24 cellular contexts compared by ENCODE assay signal in the genomic region with DNA sequence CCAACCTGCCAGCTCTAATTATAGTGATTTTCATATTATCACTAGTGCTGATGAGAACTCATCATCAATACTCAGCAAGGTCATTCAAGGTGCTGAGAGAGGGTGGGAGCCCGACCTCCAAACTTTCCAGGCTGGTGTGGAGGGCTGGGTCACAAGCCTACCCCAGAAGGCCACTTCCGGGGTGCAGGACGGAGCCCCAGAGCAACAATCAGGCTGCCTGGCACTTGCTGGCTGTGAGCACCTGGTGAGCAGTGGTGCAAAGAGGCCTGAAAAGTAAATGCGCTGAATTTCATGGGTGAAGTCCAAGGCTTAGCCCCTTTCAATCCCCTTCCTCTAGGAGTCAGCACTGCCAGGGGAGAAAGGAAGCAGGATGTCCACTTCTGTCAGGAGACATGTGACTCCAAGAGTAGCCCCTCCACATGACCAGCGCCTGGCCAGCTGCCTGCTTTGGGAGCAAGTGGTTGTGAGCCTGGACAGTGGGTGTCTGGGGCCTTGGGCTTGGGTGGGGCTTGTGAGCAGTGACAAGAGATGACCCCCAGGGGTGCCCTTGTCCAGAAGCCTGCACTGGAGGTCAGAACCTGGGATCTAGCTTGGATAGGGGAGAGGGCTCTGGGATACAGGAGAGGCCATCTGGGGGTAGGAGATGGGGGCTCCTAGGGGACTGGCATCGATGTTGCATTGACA.
DNase-seq lines count a peak whose midpoint lies in the region; FAIRE-seq and TF ChIP-seq lines count a peak whose summit lies in the region.
"Had no signal": no experiment of that assay in that cellular context is flagged by ENCODE, and none has a peak within 500 bp of the region (broad histone marks: within the 10 kb centered on the region; RNA-seq: fewer than 3 reads in every experiment).

No MANE protein-coding gene starts in this region.

- peak; percentile 2 for TF ChIP-seq CTCF in retinal pigment epithelial cell (conservative IDR thresholded peaks at IDR 0.05; ENCODE audit: low read depth, low read length)

- no peaks in the 10 kb centered on the region for H3K27me3 ChIP-seq in Karpas-422 (ENCODE audit: low read length)
- H3K27me3 ChIP-seq: stomach, tibial nerve had no signal

- H3K9ac ChIP-seq in Karpas-422 (ENCODE audit: low read length): peak overlapping the region; percentile 38

- no peak overlapping the region for H2AFZ ChIP-seq in Karpas-422 (ENCODE audit: low read length)

- H3K36me3 ChIP-seq in Karpas-422 (ENCODE audit: insufficient read depth, low read length): no peaks in the 10 kb centered on the region
- H3K36me3 ChIP-seq: esophagus squamous epithelium, stomach, tibial nerve had no signal

- no peak for FAIRE-seq in H54 (lab: Jason Lieb, UNC)
- FAIRE-seq: astrocyte had no signal

- H3K9me2 ChIP-seq in Karpas-422 (replicated peaks; ENCODE audit: insufficient read depth, low read length): no peaks in the 10 kb centered on the region

- H3K79me2 ChIP-seq in Karpas-422 (ENCODE audit: low read length): no peaks in the 10 kb centered on the region

- no peak for TF ChIP-seq POLR2A in H54 (IDR thresholded peaks at IDR 0.05; ENCODE audit: low read depth, low read length)

- DNase-seq in NCI-H1105 (lab: John Stamatoyannopoulos, UW) (peak; percentile 53), NCI-H1105 treated with DMSO at 0.1 percent for 48 hours (lab: John Stamatoyannopoulos, UW) (no peak), Karpas-422 (peak; percentile 71), globus pallidus (ENCODE audit: low spot score) (peak; percentile 48), retinal pigment epithelial cell (ENCODE audit: low read depth) (no peak), H54 (ENCODE audit: insufficient read length, low spot score) (no peak), GM19238 (ENCODE audit: insufficient read length, low spot score) (no peak), AG20443 (ENCODE audit: low spot score) (no peak)
- DNase-seq: activated CD4-positive, alpha-beta T cell treated with anti-CD3 and anti-CD28 coated beads for 4 hours; activated gamma-delta T cell; activated naive CD8-positive, alpha-beta T cell treated with anti-CD3 and anti-CD28 coated beads, Interleukin-2, amount 10 ng/mL, durations not matched to agents 7 days and 5 days; activated T-cell treated with anti-CD3 and anti-CD28 coated beads, Interleukin-2, amount 50 U/mL, for 24 hours; dermis blood vessel endothelial cell; DMS153; esophagus squamous epithelium; foreskin melanocyte; NCI-H748 treated with DMSO at 0.1 percent for 48 hours; stimulated activated CD8-positive, alpha-beta memory T cell treated with anti-CD3 and anti-CD28 coated beads, Interleukin-4, amount 100 ng/mL, for 48 hours; stomach had no signal

- H3K4me3 ChIP-seq in Karpas-422 (ENCODE audit: low read length) (peak overlapping the region; percentile 15; the same call in 1 of the 2 replicates), retinal pigment epithelial cell (ENCODE audit: low read length) (no peak overlapping the region)
- H3K4me3 ChIP-seq: esophagus squamous epithelium, SK-N-MC, skin epidermis, stomach, tibial nerve had no signal

- H3K9me3 ChIP-seq in Karpas-422 (ENCODE audit: low read length): no peaks in the 10 kb centered on the region
- H3K9me3 ChIP-seq: esophagus squamous epithelium, stomach, tibial nerve had no signal

- peak overlapping the region; percentile 61 for H3K4me2 ChIP-seq in Karpas-422 (ENCODE audit: low read depth, low read length, poor library complexity, severe bottlenecking)

- peak overlapping the region; percentile 62 for H3K27ac ChIP-seq in Karpas-422 (ENCODE audit: low read length)
- H3K27ac ChIP-seq: 22Rv1, esophagus squamous epithelium, SK-N-MC had no signal

- peaks cover 92% of the 10 kb centered on the region for H3K4me1 ChIP-seq in Karpas-422 (ENCODE audit: low read length)

- H4K20me1 ChIP-seq in Karpas-422 (ENCODE audit: insufficient read depth, low read depth, low read length): no peaks in the 10 kb centered on the region

Comparison
In these comparisons a context has a peak if more than half of its experiments do, and no peak if none do; other contexts are left out.
1. DNase-seq: peak in NCI-H1105 (single experiment), Karpas-422 (single experiment) and globus pallidus (single experiment); none in NCI-H1105 treated with DMSO at 0.1 percent for 48 hours (single experiment), retinal pigment epithelial cell (single experiment), H54 (single experiment), GM19238 (single experiment) and AG20443 (single experiment).